Comparison of ENCODE assay signal across 17 cellular contexts in the genomic region with DNA sequence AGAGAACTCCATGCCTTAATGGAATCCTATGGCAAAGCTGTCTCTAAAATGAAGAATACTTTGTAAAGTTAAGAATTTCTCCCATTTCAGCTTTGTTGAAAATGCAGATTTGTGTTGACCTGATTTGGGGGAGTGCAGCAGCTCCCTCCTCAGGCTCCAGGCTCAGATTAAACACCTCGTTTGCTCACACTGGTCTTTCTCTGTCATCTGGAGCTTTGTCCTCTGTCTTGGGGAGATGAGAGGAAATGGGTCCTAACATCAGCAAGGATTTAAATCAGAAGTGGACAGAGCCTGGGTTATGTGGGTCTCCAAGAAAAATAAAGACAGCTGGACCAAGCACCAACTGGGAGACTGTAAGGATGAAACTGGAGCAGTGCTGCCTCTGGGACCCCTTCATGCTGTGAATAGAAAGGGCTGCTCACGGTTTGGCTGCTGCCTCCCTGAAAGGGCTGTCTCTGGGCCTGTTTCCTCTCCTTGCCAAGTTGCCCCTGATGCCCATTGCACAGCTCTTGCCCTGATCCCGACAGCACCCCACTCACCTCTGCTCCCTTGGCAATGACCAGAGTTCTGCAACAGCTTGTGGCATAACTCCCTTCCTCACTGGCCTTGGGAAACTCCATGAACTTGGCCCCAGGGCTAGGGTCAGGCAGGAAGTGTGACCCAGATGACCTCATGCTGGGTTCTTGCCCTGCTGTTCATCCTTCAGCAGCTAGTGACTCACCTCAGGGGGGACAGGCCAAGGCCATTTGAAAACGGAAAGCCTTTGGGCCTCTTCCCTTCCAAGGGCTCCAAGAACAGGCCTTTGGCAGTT.
DNase-seq lines count a peak whose midpoint lies in the region; ATAC-seq and TF ChIP-seq lines count a peak whose summit lies in the region.
"Had no signal": no experiment of that assay in that cellular context is flagged by ENCODE, and none has a peak within 500 bp of the region (broad histone marks: within the 10 kb centered on the region; RNA-seq: fewer than 3 reads in every experiment).

No MANE protein-coding gene starts in this region.

- no peaks in the 10 kb centered on the region for H3K36me3 Mint-ChIP-seq in activated CD8-positive, alpha-beta memory T cell treated with anti-CD3 and anti-CD28 coated beads, Interleukin-2, amount 10 ng/mL, durations not matched to agents 7 days and 5 days
- H3K36me3 Mint-ChIP-seq: CD8-positive, alpha-beta memory T cell had no signal

- CTCF ChIA-PET in activated CD8-positive, alpha-beta memory T cell treated with anti-CD3 and anti-CD28 coated beads, Interleukin-2, amount 10 ng/mL, durations not matched to agents 7 days and 5 days (lab: Charles Lee), result interaction anchor here (1.1 kb wide), 1 partner anchor 200 kb away, joined by 4 read pairs; no protein-coding TSS in a partner anchor

- no peak overlapping the region for H3K9ac ChIP-seq in skeletal muscle tissue (ENCODE audit: low read depth in 1 of 3, low read length in 3 of 3)

- ATAC-seq in activated CD8-positive, alpha-beta memory T cell treated with anti-CD3 and anti-CD28 coated beads, Interleukin-2, amount 10 ng/mL, durations not matched to agents 7 days and 5 days, result no peak
- no peak for ATAC-seq in HG02840 (IDR thresholded peaks at IDR 0.05; ENCODE audit: low FRiP score, unreplicated experiment)
- ATAC-seq: stimulated activated naive CD8-positive, alpha-beta T cell treated with anti-CD3 and anti-CD28 coated beads, Interleukin-15, amount 100 ng/mL, for 72 hours had no signal

- no peak overlapping the region for H3K4me3 Mint-ChIP-seq in activated CD8-positive, alpha-beta memory T cell treated with anti-CD3 and anti-CD28 coated beads, Interleukin-2, amount 10 ng/mL, durations not matched to agents 7 days and 5 days
- H3K4me3 Mint-ChIP-seq: CD8-positive, alpha-beta memory T cell; stimulated activated naive CD8-positive, alpha-beta T cell treated with anti-CD3 and anti-CD28 coated beads, Interleukin-15, amount 100 ng/mL, for 72 hours had no signal

- DNase-seq in GM04504 (ENCODE audit: low read depth) (peak; percentile 67), SKM-1 (lab: John Stamatoyannopoulos, UW; ENCODE audit: unreplicated experiment) (peak; percentile 78), iPS DF 6.9 (ENCODE audit: low read depth, low spot score) (peak; percentile 7), COLO668 (lab: John Stamatoyannopoulos, UW; ENCODE audit: unreplicated experiment) (no peak), GM10266 (ENCODE audit: extremely low spot score) (no peak)
- DNase-seq in activated CD8-positive, alpha-beta memory T cell treated with anti-CD3 and anti-CD28 coated beads, Interleukin-2, amount 10 ng/mL, durations not matched to agents 7 days and 5 days, result no peak
- DNase-seq: activated CD4-positive, CD25-positive, alpha-beta regulatory T cell; CD8-positive, alpha-beta memory T cell; effector memory CD4-positive, alpha-beta T cell; NCI-H1092 treated with DMSO at 0.1 percent for 48 hours; NCI-H526 treated with DMSO at 0.1 percent for 48 hours; stimulated activated CD4-positive, alpha-beta T cell treated with anti-CD3 and anti-CD28 coated beads, Interleukin-4, amount 100 ng/mL, for 24 hours; stimulated activated naive CD8-positive, alpha-beta T cell treated with anti-CD3 and anti-CD28 coated beads, Interleukin-15, amount 100 ng/mL, for 72 hours had no signal

- H3K9me3 ChIP-seq in iPS DF 6.9 (ENCODE audit: control insufficient read depth, insufficient read depth, low read length) (no peaks in the 10 kb centered on the region), skeletal muscle tissue (ENCODE audit: control insufficient read depth in 3 of 3, low read length in 3 of 3) (no peaks in the 10 kb centered on the region)
- H3K9me3 ChIP-seq: ascending aorta, prostate gland had no signal

- no CpG with 5 or more reads among the region's 4 CpGs for WGBS in iPS DF 6.9 (ENCODE audit: insufficient coverage, insufficient read length)

- H3K27me3 ChIP-seq in iPS DF 6.9 (ENCODE audit: control insufficient read depth, insufficient read depth, low read length) (no peaks in the 10 kb centered on the region), skeletal muscle tissue (ENCODE audit: control insufficient read depth in 3 of 3, insufficient read depth in 3 of 3, low read length in 3 of 3) (no peaks in the 10 kb centered on the region)
- H3K27me3 ChIP-seq: ascending aorta had no signal

- H3K4me1 Mint-ChIP-seq in activated CD8-positive, alpha-beta memory T cell treated with anti-CD3 and anti-CD28 coated beads, Interleukin-2, amount 10 ng/mL, durations not matched to agents 7 days and 5 days, result no peaks in the 10 kb centered on the region
- H3K4me1 Mint-ChIP-seq: CD8-positive, alpha-beta memory T cell; stimulated activated naive CD8-positive, alpha-beta T cell treated with anti-CD3 and anti-CD28 coated beads, Interleukin-15, amount 100 ng/mL, for 72 hours had no signal

- H3K27ac ChIP-seq in iPS DF 6.9 (ENCODE audit: low read length) (no peak overlapping the region), skeletal muscle tissue (ENCODE audit: low read depth, low read length) (peak overlapping the region; percentile 7)
- H3K27ac ChIP-seq: prostate gland had no signal

- TF ChIP-seq CTCF in GM10266 (IDR thresholded peaks at IDR 0.05; ENCODE audit: control insufficient read depth, insufficient read depth, low read depth, missing control alignments), result no peak

- no peaks in the 10 kb centered on the region for H3K27me3 Mint-ChIP-seq in activated CD8-positive, alpha-beta memory T cell treated with anti-CD3 and anti-CD28 coated beads, Interleukin-2, amount 10 ng/mL, durations not matched to agents 7 days and 5 days

- H3K36me3 ChIP-seq in iPS DF 6.9 (ENCODE audit: control insufficient read depth, insufficient read depth, low read length) (no peaks in the 10 kb centered on the region), skeletal muscle tissue (ENCODE audit: control insufficient read depth in 3 of 3, insufficient read depth in 3 of 3, low read length in 3 of 3) (no peaks in the 10 kb centered on the region)
- H3K36me3 ChIP-seq: ascending aorta, prostate gland had no signal

- H3K27ac Mint-ChIP-seq in activated CD8-positive, alpha-beta memory T cell treated with anti-CD3 and anti-CD28 coated beads, Interleukin-2, amount 10 ng/mL, durations not matched to agents 7 days and 5 days, result no peak overlapping the region
- H3K27ac Mint-ChIP-seq: CD8-positive, alpha-beta memory T cell; stimulated activated naive CD8-positive, alpha-beta T cell treated with anti-CD3 and anti-CD28 coated beads, Interleukin-15, amount 100 ng/mL, for 72 hours had no signal

- H3K9me3 Mint-ChIP-seq in activated CD8-positive, alpha-beta memory T cell treated with anti-CD3 and anti-CD28 coated beads, Interleukin-2, amount 10 ng/mL, durations not matched to agents 7 days and 5 days (ENCODE audit: low read depth), result no peaks in the 10 kb centered on the region

- H3K4me1 ChIP-seq in iPS DF 6.9 (ENCODE audit: control insufficient read depth, insufficient read depth, low read length), result no peaks in the 10 kb centered on the region
- peaks cover 29 to 38% (median 35%) of the 10 kb centered on the region in 3 donors for H3K4me1 ChIP-seq in skeletal muscle tissue (ENCODE audit: control insufficient read depth in 3 of 3, insufficient read depth in 3 of 3, low read length in 3 of 3)
- H3K4me1 ChIP-seq: ascending aorta, prostate gland had no signal

- H3K4me3 ChIP-seq in iPS DF 6.9 (ENCODE audit: low read length) (no peak overlapping the region), skeletal muscle tissue (ENCODE audit: low read length in 3 of 3) (no peak overlapping the region)
- H3K4me3 ChIP-seq: ascending aorta, prostate gland had no signal

Comparison
In these comparisons a context has a peak if more than half of its experiments do, and no peak if none do; other contexts are left out.
1. DNase-seq: peak in GM04504 (single experiment), SKM-1 (single experiment) and iPS DF 6.9 (single experiment); none in COLO668 (single experiment), GM10266 (single experiment) and activated CD8-positive, alpha-beta memory T cell treated with anti-CD3 and anti-CD28 coated beads, Interleukin-2, amount 10 ng/mL, durations not matched to agents 7 days and 5 days (single experiment).